ENCODE assay signal across 20 cellular contexts in the genomic region with DNA sequence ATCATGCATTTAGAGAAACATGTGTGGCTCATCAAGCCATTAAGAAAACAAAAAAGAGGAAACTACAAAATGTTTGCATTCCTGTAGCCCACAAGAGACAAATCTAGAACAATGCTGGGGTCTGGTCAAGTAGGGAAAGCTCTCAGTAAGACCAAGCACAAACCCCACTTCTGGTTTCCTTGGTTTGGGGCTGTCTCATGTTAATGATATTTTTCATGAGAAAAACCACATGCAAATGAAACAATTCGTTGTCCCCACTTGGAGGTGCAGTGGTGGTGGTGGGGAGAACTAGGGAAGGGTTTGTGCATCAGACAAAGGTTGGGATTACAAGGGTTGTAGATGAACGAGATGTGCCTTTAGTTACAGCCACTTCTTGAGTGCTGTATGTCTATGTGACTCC. TPM values are rescaled to one million over a fixed set of nuclear protein-coding genes. Genes with fewer than 3 reads are reported as not detected.
A peak's percentile ranks its signal among the peaks of the same experiment; 100 is the strongest.
DNase-seq lines count a peak whose midpoint lies in the region; ATAC-seq, FAIRE-seq and TF ChIP-seq lines count a peak whose summit lies in the region.
"Had no signal": no experiment of that assay in that cellular context is flagged by ENCODE, and none has a peak within 500 bp of the region (broad histone marks: within the 10 kb centered on the region; RNA-seq: fewer than 3 reads in every experiment).

No MANE protein-coding gene starts in this region.

- POLR2A ChIA-PET in activated CD8-positive, alpha-beta T cell treated with anti-CD3 and anti-CD28 coated beads, Interleukin-2, amount 10 ng/mL, durations not matched to agents 7 days and 5 days (lab: Charles Lee): no interaction called here
- POLR2A ChIA-PET in activated CD8-positive, alpha-beta T cell treated with anti-CD3 and anti-CD28 coated beads for 36 hours (lab: Charles Lee): interaction anchor here (1.2 kb wide), 1 partner anchor 11 kb away, joined by 3 read pairs; no protein-coding TSS in a partner anchor
- POLR2A ChIA-PET in GM12878 (lab: Charles Lee): no interaction called here

- no peaks in the 10 kb centered on the region for H3K9me3 Mint-ChIP-seq in activated CD8-positive, alpha-beta T cell treated with anti-CD3 and anti-CD28 coated beads, Interleukin-2, amount 10 ng/mL, durations not matched to agents 7 days and 5 days (ENCODE audit: insufficient read depth)
- no peaks in the 10 kb centered on the region for H3K9me3 Mint-ChIP-seq in activated CD8-positive, alpha-beta T cell treated with anti-CD3 and anti-CD28 coated beads for 36 hours
- no peaks in the 10 kb centered on the region for H3K9me3 Mint-ChIP-seq in CD14-positive monocyte

- CTCF ChIA-PET in activated CD8-positive, alpha-beta T cell treated with anti-CD3 and anti-CD28 coated beads, Interleukin-2, amount 10 ng/mL, durations not matched to agents 7 days and 5 days (lab: Charles Lee): no interaction called here
- CTCF ChIA-PET in activated CD8-positive, alpha-beta T cell treated with anti-CD3 and anti-CD28 coated beads for 36 hours (lab: Charles Lee): no interaction called here
- CTCF ChIA-PET in GM12878 (lab: Yijun Ruan, JAX): interaction anchor here (0.7 kb wide), 1 partner anchor 356 kb away, joined by 3 read pairs; no protein-coding TSS in a partner anchor

- ATAC-seq in activated CD8-positive, alpha-beta T cell treated with anti-CD3 and anti-CD28 coated beads, Interleukin-2, amount 10 ng/mL, durations not matched to agents 7 days and 5 days: no peak
- no peak for ATAC-seq in activated CD8-positive, alpha-beta T cell treated with anti-CD3 and anti-CD28 coated beads for 36 hours
- ATAC-seq in GM19395 (IDR thresholded peaks at IDR 0.05; ENCODE audit: unreplicated experiment): peak; percentile 86
- peak; percentile 68 for ATAC-seq in HG03039 (IDR thresholded peaks at IDR 0.05; ENCODE audit: unreplicated experiment)
- peak; percentile 58 for ATAC-seq in GM12878
- no peak for ATAC-seq in GM19463 (IDR thresholded peaks at IDR 0.05; ENCODE audit: unreplicated experiment)
- ATAC-seq: Panc1, SK-N-SH treated with all-trans-retinoic acid at 6 μM for 48 hours had no signal

- BruUV-seq in GM12878 (replicated peaks; lab: Mats Ljungman, UMichigan): no TSS peak

- no peak for DNase-seq in activated CD8-positive, alpha-beta T cell treated with anti-CD3 and anti-CD28 coated beads, Interleukin-2, amount 10 ng/mL, durations not matched to agents 7 days and 5 days
- DNase-seq in activated CD8-positive, alpha-beta T cell treated with anti-CD3 and anti-CD28 coated beads for 36 hours: no peak
- DNase-seq in GM12878 (ENCODE audit: low read depth, low spot score) (no peak), GM12891 (ENCODE audit: insufficient read length, low spot score) (no peak), CD14-positive monocyte (ENCODE audit: low spot score) (no peak)
- DNase-seq: 8988T, DMS 273 treated with DMSO at 0.1 percent for 48 hours, H7, NCI-H187 treated with DMSO at 0.1 percent for 48 hours, NCI-H446, NCI-H748 treated with DMSO at 0.1 percent for 48 hours, SHP77 had no signal

- in situ Hi-C loops in GM12878 (cut with MboI): no loop called here

- no peak overlapping the region for H3K27ac ChIP-seq in GM12878 (ENCODE audit: control insufficient read depth, insufficient read depth)
- H3K27ac ChIP-seq: BLaER1 had no signal

- H3K36me3 ChIP-seq in GM12878 (ENCODE audit: control insufficient read depth in 2 of 2, insufficient read depth in 2 of 2, low read length in 1 of 2): no peaks in the 10 kb centered on the region
- H3K36me3 ChIP-seq: BLaER1 had no signal

- H3K4me1 ChIP-seq in GM12878 (ENCODE audit: control insufficient read depth, insufficient read depth, low read length): no peaks in the 10 kb centered on the region
- H3K4me1 ChIP-seq: BLaER1 had no signal

- TF ChIP-seq POLR2A in GM12878 (IDR thresholded peaks at IDR 0.05; ENCODE audit: low read depth, low read length) (no peak), GM12891 (IDR thresholded peaks at IDR 0.05; ENCODE audit: low read depth, low read length) (no peak)

- no peak for TF ChIP-seq RAD21 in GM12878 (IDR thresholded peaks at IDR 0.05; ENCODE audit: insufficient read depth, low read depth, low read length)

- SMC1A ChIA-PET in GM12878 (lab: Charles Lee; ENCODE audit: uncharacterized antibody, unreplicated experiment): interaction anchor here (1.0 kb wide), 1 partner anchor 157 kb away, joined by 3 read pairs; no protein-coding TSS in a partner anchor

- no peaks in the 10 kb centered on the region for H3K79me2 ChIP-seq in GM12878 (ENCODE audit: control insufficient read depth, insufficient read depth, low read length)

- no peak overlapping the region for H3K4me3 ChIP-seq in GM12878
- H3K4me3 ChIP-seq: BLaER1 had no signal

- no peak overlapping the region for H3K4me3 Mint-ChIP-seq in activated CD8-positive, alpha-beta T cell treated with anti-CD3 and anti-CD28 coated beads, Interleukin-2, amount 10 ng/mL, durations not matched to agents 7 days and 5 days
- no peak overlapping the region for H3K4me3 Mint-ChIP-seq in activated CD8-positive, alpha-beta T cell treated with anti-CD3 and anti-CD28 coated beads for 36 hours
- no peak overlapping the region for H3K4me3 Mint-ChIP-seq in CD14-positive monocyte

- no peak for FAIRE-seq in GM12878 (lab: Jason Lieb, UNC)
- no peak for FAIRE-seq in GM12891 (lab: Jason Lieb, UNC)
- FAIRE-seq: GM12892, HTR-8/SVneo had no signal

- no peaks in the 10 kb centered on the region; the same call in 1 of the 2 replicates for H4K20me1 ChIP-seq in GM12878 (ENCODE audit: control insufficient read depth, insufficient read depth)
- H4K20me1 ChIP-seq: BLaER1 had no signal

- TF ChIP-seq EP300 in GM12878 (IDR thresholded peaks at IDR 0.05; ENCODE audit: borderline replicate concordance in 1 of 2, control insufficient read depth in 1 of 2, low read depth in 2 of 2, low read length in 2 of 2): no peak

- no peak overlapping the region for H2AFZ ChIP-seq in GM12878 (ENCODE audit: control insufficient read depth, low read depth, low read length)

- peaks cover 1 to 13% of the 10 kb centered on the region in 2 experiments; a peak in 3 of 4 replicates for H3K27me3 ChIP-seq in GM12878 (replicated peaks in 1 of 2; ENCODE audit: control insufficient read depth in 2 of 2, insufficient read depth in 2 of 2, low read length in 1 of 2)
- H3K27me3 ChIP-seq: BLaER1 had no signal

- RAD21 ChIA-PET in GM12878 (lab: Charles Lee; ENCODE audit: unreplicated experiment): no interaction called here

- peak overlapping the region; percentile 8 for H3K27ac Mint-ChIP-seq in activated CD8-positive, alpha-beta T cell treated with anti-CD3 and anti-CD28 coated beads, Interleukin-2, amount 10 ng/mL, durations not matched to agents 7 days and 5 days
- no peak overlapping the region for H3K27ac Mint-ChIP-seq in activated CD8-positive, alpha-beta T cell treated with anti-CD3 and anti-CD28 coated beads for 36 hours
- no peak overlapping the region for H3K27ac Mint-ChIP-seq in CD14-positive monocyte

- H3K4me1 Mint-ChIP-seq in activated CD8-positive, alpha-beta T cell treated with anti-CD3 and anti-CD28 coated beads, Interleukin-2, amount 10 ng/mL, durations not matched to agents 7 days and 5 days (ENCODE audit: low read depth): peaks cover 19% of the 10 kb centered on the region
- H3K4me1 Mint-ChIP-seq in activated CD8-positive, alpha-beta T cell treated with anti-CD3 and anti-CD28 coated beads for 36 hours (ENCODE audit: low read depth): peaks cover 10% of the 10 kb centered on the region
- H3K4me1 Mint-ChIP-seq in CD14-positive monocyte: peaks cover 4% of the 10 kb centered on the region

- H3K36me3 Mint-ChIP-seq in activated CD8-positive, alpha-beta T cell treated with anti-CD3 and anti-CD28 coated beads, Interleukin-2, amount 10 ng/mL, durations not matched to agents 7 days and 5 days (ENCODE audit: low read depth): peaks cover 2% of the 10 kb centered on the region
- no peaks in the 10 kb centered on the region for H3K36me3 Mint-ChIP-seq in activated CD8-positive, alpha-beta T cell treated with anti-CD3 and anti-CD28 coated beads for 36 hours (ENCODE audit: low read depth)
- H3K36me3 Mint-ChIP-seq in CD14-positive monocyte: no peaks in the 10 kb centered on the region

- no peak for TF ChIP-seq CTCF in activated CD8-positive, alpha-beta T cell treated with anti-CD3 and anti-CD28 coated beads for 36 hours (IDR thresholded peaks at IDR 0.05)
- TF ChIP-seq CTCF in GM12878 (IDR thresholded peaks at IDR 0.05 in 2 of 3, conservative IDR thresholded peaks at IDR 0.05 in 1 of 3; ENCODE audit: control insufficient read depth in 2 of 3, extremely low read depth in 1 of 3, insufficient read depth in 1 of 3, low read depth in 3 of 3, low read length in 3 of 3) (no peak), CD14-positive monocyte (IDR thresholded peaks at IDR 0.05) (no peak)

- H3K27me3 Mint-ChIP-seq in activated CD8-positive, alpha-beta T cell treated with anti-CD3 and anti-CD28 coated beads, Interleukin-2, amount 10 ng/mL, durations not matched to agents 7 days and 5 days (ENCODE audit: low read depth): peaks cover 2% of the 10 kb centered on the region
- no peaks in the 10 kb centered on the region for H3K27me3 Mint-ChIP-seq in activated CD8-positive, alpha-beta T cell treated with anti-CD3 and anti-CD28 coated beads for 36 hours
- H3K27me3 Mint-ChIP-seq in CD14-positive monocyte (ENCODE audit: low read depth in 3 of 3): peaks cover 0 to 3% (median 1%) of the 10 kb centered on the region in 3 donors

- intact Hi-C loops in activated CD8-positive, alpha-beta T cell treated with anti-CD3 and anti-CD28 coated beads for 36 hours (cut with micrococcal nuclease): no loop called here
- intact Hi-C loops in GM12878 (cut with micrococcal nuclease; ENCODE audit: unreplicated experiment): no loop called here
- intact Hi-C loops in CD14-positive monocyte (cut with micrococcal nuclease): no loop called here

- H3K9me3 ChIP-seq in GM12878 (replicated peaks; ENCODE audit: control insufficient read depth, insufficient read depth, low read length): no peaks in the 10 kb centered on the region
- H3K9me3 ChIP-seq: BLaER1 had no signal

- WGBS in GM12878 (ENCODE audit: insufficient coverage, insufficient replicate concordance, low lambda C conversion rate, missing lambda C conversion rate): 53% methylated on average over 2 of the region's 2 CpGs

- no peak overlapping the region for H3K4me2 ChIP-seq in GM12878 (ENCODE audit: control insufficient read depth, insufficient read depth)
- H3K4me2 ChIP-seq: BLaER1 had no signal

- no peak overlapping the region for H3K9ac ChIP-seq in GM12878 (ENCODE audit: control insufficient read depth, insufficient read depth, low read length)
- H3K9ac ChIP-seq: BLaER1 had no signal

RNA-seq across cellular contexts. Expression of a gene that starts 7.0 kb away (rescaled TPM):
- total RNA-seq in activated CD8-positive, alpha-beta T cell treated with anti-CD3 and anti-CD28 coated beads, Interleukin-2, amount 10 ng/mL, durations not matched to agents 7 days and 5 days: 10 to 100 TPM; 61.7 to 64.6 TPM
- total RNA-seq in activated CD8-positive, alpha-beta T cell treated with anti-CD3 and anti-CD28 coated beads for 36 hours: 10 to 100 TPM; 26.4 to 29.2 TPM
- 19.3 and 23.5 TPM in 2 replicates for total RNA-seq in GM12878 (2013; cell fraction: nucleolus; rRNA removed)
- total RNA-seq in GM12878 (2014; rRNA removed): 7.2 and 8.7 TPM in 2 replicates
- 8.5 and 9.4 TPM in 2 replicates for total RNA-seq in GM12878 (2014; rRNA removed; fragmentation: Illumina TruSeq; extraction: Trizol)
- 7.5 and 9.0 TPM in 2 replicates for total RNA-seq in GM12878 (2021)
- polyA plus RNA-seq in GM12878 (2011; ENCODE audit: low read depth): 4.1 TPM
- polyA plus RNA-seq in GM12878 (2011; rRNA removed): 45.0 and 74.9 TPM in 2 replicates
- polyA plus RNA-seq in GM12878 (2011; cell fraction: cytosol; rRNA removed): 14.8 and 20.7 TPM in 2 replicates
- polyA plus RNA-seq in GM12878 (2011; cell fraction: nucleus; rRNA removed): 34.6 and 39.4 TPM in 2 replicates
- 7.8 and 13.0 TPM in 2 replicates for polyA plus RNA-seq in GM12878 (2012)
- polyA plus RNA-seq in GM12878 (2014; fragmentation: Illumina TruSeq; extraction: Trizol): 10.3 and 10.6 TPM in 2 replicates
- polyA plus RNA-seq in GM12878 (2014; fragmentation: Nextera tagmentation; extraction: Ambion mirVana): 1 to 10 TPM; 2.8 to 3.6 TPM
- 3.9 and 5.1 TPM in 2 replicates for polyA plus RNA-seq in GM12878 (2014; rRNA removed)
- 10 to 100 TPM in 1 of 2 experiments, 1 to 10 TPM in 1; 7.6 to 10.5 TPM for polyA plus RNA-seq in GM12878 (2016; fragmentation: Nextera tagmentation; extraction: Ambion mirVana)
- polyA minus RNA-seq in GM12878 (2011; rRNA and poly(A)+ RNA removed): 16.6 and 24.3 TPM in 2 replicates
- polyA minus RNA-seq in GM12878 (2011; cell fraction: cytosol; rRNA and poly(A)+ RNA removed): 10.6 and 14.7 TPM in 2 replicates
- polyA minus RNA-seq in GM12878 (2011; cell fraction: nucleus; rRNA and poly(A)+ RNA removed): 21.5 and 33.9 TPM in 2 replicates
- polyA plus RNA-seq in GM12891 (2012; ENCODE audit: low read depth, missing spikeins): 10.3 TPM
- polyA plus RNA-seq in CD14-positive monocyte: 10 to 100 TPM; 29.9 to 38.8 TPM

Comparison
In these comparisons a context has a peak if more than half of its experiments do, and no peak if none do; other contexts are left out.
1. ATAC-seq: peak in GM19395 (single experiment), HG03039 (single experiment) and GM12878 (single experiment); none in activated CD8-positive, alpha-beta T cell treated with anti-CD3 and anti-CD28 coated beads, Interleukin-2, amount 10 ng/mL, durations not matched to agents 7 days and 5 days (single experiment), activated CD8-positive, alpha-beta T cell treated with anti-CD3 and anti-CD28 coated beads for 36 hours (single experiment) and GM19463 (single experiment).